ENCODE assay signal across 11 cellular contexts in the genomic region with DNA sequence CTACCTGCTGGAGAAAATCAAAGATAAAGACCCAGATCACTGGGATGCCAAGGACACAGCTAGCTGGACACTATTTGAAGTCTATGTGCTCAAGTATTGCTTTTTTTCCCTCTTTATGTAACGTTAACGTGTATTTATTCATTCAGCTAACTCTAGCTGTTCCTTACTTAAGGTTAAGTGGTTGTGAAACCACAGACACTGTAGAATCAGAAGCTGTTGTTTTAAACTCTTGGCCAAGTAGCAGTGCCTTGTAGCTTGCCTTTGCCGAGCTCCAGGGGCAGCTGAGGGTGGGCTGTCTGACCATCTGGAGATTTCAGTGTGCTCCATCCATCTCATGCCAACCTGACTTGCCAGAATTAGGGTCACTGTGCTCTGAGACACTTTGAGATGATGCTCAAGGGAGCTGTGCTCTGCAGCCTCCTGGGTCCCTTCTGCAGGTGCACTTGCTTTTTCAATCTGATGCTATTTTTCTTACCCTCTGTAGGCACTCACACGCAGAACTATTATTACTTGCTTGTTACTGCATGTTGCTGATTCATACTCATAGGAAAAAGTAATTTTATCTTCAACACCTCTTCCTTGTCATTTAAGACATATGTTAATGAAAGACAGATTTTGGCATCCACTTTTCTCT.
A peak's percentile ranks its signal among the peaks of the same experiment; 100 is the strongest.
DNase-seq lines count a peak whose midpoint lies in the region; ATAC-seq and TF ChIP-seq lines count a peak whose summit lies in the region.
"Had no signal": no experiment of that assay in that cellular context is flagged by ENCODE, and none has a peak within 500 bp of the region (broad histone marks: within the 10 kb centered on the region; RNA-seq: fewer than 3 reads in every experiment).

No MANE protein-coding gene starts in this region.

- peaks cover 3% of the 10 kb centered on the region for H3K9me3 Mint-ChIP-seq in activated naive CD8-positive, alpha-beta T cell treated with anti-CD3 and anti-CD28 coated beads for 36 hours
- H3K9me3 Mint-ChIP-seq in stimulated activated naive CD8-positive, alpha-beta T cell treated with anti-CD3 and anti-CD28 coated beads, Interleukin-15, Interleukin-2, amounts not matched to agents 100 ng/mL and 50 ng/mL, for 24 hours, result no peaks in the 10 kb centered on the region

- H3K4me3 ChIP-seq in gastroesophageal sphincter, result no peak overlapping the region
- H3K4me3 ChIP-seq: BLaER1 had no signal

- WGBS in gastroesophageal sphincter (ENCODE audit: low coverage in 1 of 2), 2 donors, result 39 to 55% methylated on average over 3 of the region's 4 CpGs

- peaks cover 0 to 2% of the 10 kb centered on the region in 2 donors for H3K36me3 ChIP-seq in gastroesophageal sphincter

- peaks cover 47% of the 10 kb centered on the region for H3K4me1 Mint-ChIP-seq in activated naive CD8-positive, alpha-beta T cell treated with anti-CD3 and anti-CD28 coated beads for 36 hours
- H3K4me1 Mint-ChIP-seq in stimulated activated naive CD8-positive, alpha-beta T cell treated with anti-CD3 and anti-CD28 coated beads, Interleukin-15, Interleukin-2, amounts not matched to agents 100 ng/mL and 50 ng/mL, for 24 hours (ENCODE audit: low read depth), result peaks cover 53% of the 10 kb centered on the region

- TF ChIP-seq POLR2A in gastroesophageal sphincter (IDR thresholded peaks at IDR 0.05), result no peak

- ATAC-seq in HG03095 (IDR thresholded peaks at IDR 0.05; ENCODE audit: unreplicated experiment), result peak; percentile 32
- ATAC-seq in gastroesophageal sphincter, result no peak

- peaks cover 67% of the 10 kb centered on the region for H3K36me3 Mint-ChIP-seq in activated naive CD8-positive, alpha-beta T cell treated with anti-CD3 and anti-CD28 coated beads for 36 hours
- peaks cover 56% of the 10 kb centered on the region for H3K36me3 Mint-ChIP-seq in stimulated activated naive CD8-positive, alpha-beta T cell treated with anti-CD3 and anti-CD28 coated beads, Interleukin-15, Interleukin-2, amounts not matched to agents 100 ng/mL and 50 ng/mL, for 24 hours (ENCODE audit: low read depth)

- H3K27me3 ChIP-seq in gastroesophageal sphincter, result no peaks in the 10 kb centered on the region
- H3K27me3 ChIP-seq: BLaER1 had no signal

- peak; percentile 16 for DNase-seq in stimulated activated CD4-positive, alpha-beta T cell treated with anti-CD3 and anti-CD28 coated beads, Interleukin-1b, Interleukin-23, amount 100 ng/mL, for 48 hours
- DNase-seq in stimulated activated CD4-positive, alpha-beta T cell treated with anti-CD3 and anti-CD28 coated beads, Interleukin-2, amount 100 ng/mL, for 24 hours, result no peak
- no peak for DNase-seq in activated naive CD8-positive, alpha-beta T cell treated with anti-CD3 and anti-CD28 coated beads for 36 hours
- DNase-seq in GM13976 (ENCODE audit: low spot score), result no peak
- DNase-seq in NCI-H524 treated with DMSO at 0.1 percent for 48 hours (lab: John Stamatoyannopoulos, UW), result no peak
- DNase-seq: GOT3, NCI-H187 treated with DMSO at 0.1 percent for 48 hours had no signal

- no peak overlapping the region for H3K4me3 Mint-ChIP-seq in activated naive CD8-positive, alpha-beta T cell treated with anti-CD3 and anti-CD28 coated beads for 36 hours
- H3K4me3 Mint-ChIP-seq in stimulated activated naive CD8-positive, alpha-beta T cell treated with anti-CD3 and anti-CD28 coated beads, Interleukin-15, Interleukin-2, amounts not matched to agents 100 ng/mL and 50 ng/mL, for 24 hours, result peak overlapping the region; percentile 28

- TF ChIP-seq CTCF in GM13976 (IDR thresholded peaks at IDR 0.05; ENCODE audit: borderline replicate concordance, control extremely low read depth, extremely low read depth, insufficient read depth, missing control alignments) (no peak), gastroesophageal sphincter (IDR thresholded peaks at IDR 0.05) (no peak)

- peak overlapping the region in 1 of 4 donors; percentile 60 for H3K27ac ChIP-seq in gastroesophageal sphincter
- H3K27ac ChIP-seq: BLaER1 had no signal

- TF ChIP-seq EP300 in gastroesophageal sphincter (IDR thresholded peaks at IDR 0.05), result no peak

- no peaks in the 10 kb centered on the region for H3K27me3 Mint-ChIP-seq in activated naive CD8-positive, alpha-beta T cell treated with anti-CD3 and anti-CD28 coated beads for 36 hours
- H3K27me3 Mint-ChIP-seq in stimulated activated naive CD8-positive, alpha-beta T cell treated with anti-CD3 and anti-CD28 coated beads, Interleukin-15, Interleukin-2, amounts not matched to agents 100 ng/mL and 50 ng/mL, for 24 hours, result no peaks in the 10 kb centered on the region

- peak overlapping the region; percentile 65 for H3K27ac Mint-ChIP-seq in activated naive CD8-positive, alpha-beta T cell treated with anti-CD3 and anti-CD28 coated beads for 36 hours
- H3K27ac Mint-ChIP-seq in stimulated activated naive CD8-positive, alpha-beta T cell treated with anti-CD3 and anti-CD28 coated beads, Interleukin-15, Interleukin-2, amounts not matched to agents 100 ng/mL and 50 ng/mL, for 24 hours, result peak overlapping the region; percentile 74

- no peaks in the 10 kb centered on the region for H3K9me3 ChIP-seq in gastroesophageal sphincter

- in situ Hi-C loops in GM13976 (cut with MboI; ENCODE audit: low sequenced_read_pairs, unreplicated experiment), result loop anchor here (10.0 kb wide), 1 partner anchor 153 kb away; a partner anchor contains a TSS

- H3K4me1 ChIP-seq in gastroesophageal sphincter, result peaks cover 9 to 61% (median 11%) of the 10 kb centered on the region in 3 donors
- H3K4me1 ChIP-seq: BLaER1 had no signal
